Comparison of ENCODE assay signal across 8 cellular contexts in genomic region chr14:20970983-20971704, GRCh38. TPM values are rescaled to one million over a fixed set of nuclear protein-coding genes. Genes with fewer than 3 reads are reported as not detected.
DNase-seq lines count a peak whose midpoint lies in the region; TF ChIP-seq lines count a peak whose summit lies in the region.

No MANE protein-coding gene starts in this region.

- DNase-seq in COR-L47 (lab: John Stamatoyannopoulos, UW) (peak; percentile 36), GM20000 (ENCODE audit: low spot score) (peak; percentile 77), HS-27A (ENCODE audit: low read depth) (peak; percentile 68), NT2/D1 (ENCODE audit: low read depth, low spot score) (peak; percentile 84), epidermal melanocyte (ENCODE audit: insufficient read length, low spot score) (peak; percentile 65)
- peak; percentile 44 for DNase-seq in activated CD8-positive, alpha-beta memory T cell treated with anti-CD3 and anti-CD28 coated beads, Interleukin-2, amount 50 U/mL, for 24 hours (ENCODE audit: extremely low read depth)
- DNase-seq in stimulated activated CD8-positive, alpha-beta memory T cell treated with anti-CD3 and anti-CD28 coated beads, Interleukin-2, amount 100 ng/mL, for 1 hour (ENCODE audit: low read depth in 2 of 2), result peak; percentile 49 to 50

- peak; percentile 92 for TF ChIP-seq CTCF in GM20000 (IDR thresholded peaks at IDR 0.05; ENCODE audit: extremely low read depth, missing control alignments)

- no peaks in the 10 kb centered on the region for H3K4me1 ChIP-seq in NT2/D1 (ENCODE audit: insufficient read depth, insufficient read length)
- H3K4me1 ChIP-seq in mononuclear cell (ENCODE audit: insufficient read depth, low read length), result peaks cover 13% of the 10 kb centered on the region

- peak overlapping the region; percentile 90 for H3K9ac ChIP-seq in NT2/D1 (ENCODE audit: insufficient read length, low read depth)

- no peaks in the 10 kb centered on the region for H3K36me3 ChIP-seq in NT2/D1 (ENCODE audit: insufficient read depth, insufficient read length, low read length)

- H3K27me3 ChIP-seq in NT2/D1 (ENCODE audit: insufficient read depth, insufficient read length), result no peaks in the 10 kb centered on the region
- peaks cover 7% of the 10 kb centered on the region for H3K27me3 ChIP-seq in mononuclear cell (ENCODE audit: insufficient read depth, low read length)

- H3K4me3 ChIP-seq in NT2/D1 (ENCODE audit: insufficient read length, low read depth) (peak overlapping the region; percentile 67), mononuclear cell (ENCODE audit: low read length) (peak overlapping the region; percentile 43)

- no peaks in the 10 kb centered on the region for H3K9me3 ChIP-seq in NT2/D1 (ENCODE audit: insufficient read depth, low read length)
- no peaks in the 10 kb centered on the region for H3K9me3 ChIP-seq in mononuclear cell (ENCODE audit: low read depth, low read length)

RNA-seq across cellular contexts. Expression of gene RNASE2, which starts 15.9 kb away (rescaled TPM):
- 38.3 TPM for total RNA-seq in mononuclear cell

RNA-seq across cellular contexts. Expression of gene METTL17, which starts 18.6 kb away (rescaled TPM):
- total RNA-seq in mononuclear cell, result 50.6 TPM

RNA-seq across cellular contexts. Expression of gene SLC39A2, which starts 27.9 kb away (rescaled TPM):
- not detected for total RNA-seq in mononuclear cell

RNA-seq across cellular contexts. Expression of gene NDRG2, which starts 53.7 kb away (rescaled TPM):
- 9.7 TPM for total RNA-seq in mononuclear cell

RNA-seq across cellular contexts. Expression of gene TPPP2, which starts 58.9 kb away (rescaled TPM):
- not detected for total RNA-seq in mononuclear cell

Comparison
In these comparisons a context has a peak if more than half of its experiments do, and no peak if none do; other contexts are left out.
1. Peak in every context shown above with its lines: DNase-seq and H3K4me3 ChIP-seq.